5 cellular contexts compared by ENCODE assay signal in the genomic region with DNA sequence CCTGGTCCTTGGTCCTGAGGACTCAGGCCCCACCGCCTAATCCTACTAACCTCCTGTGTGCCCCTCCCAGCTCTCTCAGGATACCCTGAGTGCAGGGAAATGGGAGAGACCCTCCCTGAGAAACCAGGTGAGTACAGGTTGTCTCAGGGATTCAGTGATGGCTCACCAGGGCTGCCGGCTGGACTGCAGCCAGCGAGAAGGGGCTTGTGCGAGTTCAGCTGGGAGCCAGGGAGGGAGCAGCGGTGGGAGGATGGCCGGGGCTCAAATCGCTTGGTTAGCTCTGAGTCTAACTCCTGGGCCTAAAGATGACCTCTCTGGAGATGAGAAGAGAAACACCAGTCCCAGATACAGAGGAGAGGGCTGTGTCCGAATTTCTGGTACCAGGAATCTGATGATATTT. TPM values are rescaled to one million over a fixed set of nuclear protein-coding genes. Genes with fewer than 3 reads are reported as not detected.
"Had no signal": no experiment of that assay in that cellular context is flagged by ENCODE, and none has a peak within 500 bp of the region (broad histone marks: within the 10 kb centered on the region; RNA-seq: fewer than 3 reads in every experiment).

No MANE protein-coding gene starts in this region.

RNA-seq across cellular contexts. Expression of a gene that starts 37.6 kb away (rescaled TPM):
- total RNA-seq: GM23338, H1, HepG2, HFFc6, HT1080 had no signal
- polyA plus RNA-seq: GM23338, H1, HepG2 had no signal

RNA-seq across cellular contexts. Expression of a gene that starts 43.7 kb away (rescaled TPM):
- total RNA-seq: GM23338, H1, HepG2, HFFc6, HT1080 had no signal
- polyA plus RNA-seq: GM23338, H1, HepG2 had no signal
